Comparison of ENCODE assay signal across 23 cellular contexts in genomic region chr4:180741703-180742102, GRCh38.
"Had no signal": no experiment of that assay in that cellular context is flagged by ENCODE, and none has a peak within 500 bp of the region (broad histone marks: within the 10 kb centered on the region; RNA-seq: fewer than 3 reads in every experiment).

No MANE protein-coding gene starts in this region.

- H3K9me3 ChIP-seq: colonic mucosa, esophagus muscularis mucosa, esophagus squamous epithelium, gastrocnemius medialis, gastroesophageal sphincter, heart right ventricle had no signal

- H3K27ac ChIP-seq: colonic mucosa, coronary artery, dorsolateral prefrontal cortex, epithelial cell of prostate, esophagus muscularis mucosa, esophagus squamous epithelium, foreskin keratinocyte, gastrocnemius medialis, gastroesophageal sphincter, heart left ventricle, heart right ventricle had no signal

- H3K27me3 ChIP-seq: colonic mucosa, dorsolateral prefrontal cortex, esophagus muscularis mucosa, esophagus squamous epithelium, foreskin keratinocyte, gastrocnemius medialis, gastroesophageal sphincter, heart left ventricle, heart right ventricle had no signal

- H3K4me3 ChIP-seq: colonic mucosa, coronary artery, dorsolateral prefrontal cortex, esophagus muscularis mucosa, esophagus squamous epithelium, gastrocnemius medialis, gastroesophageal sphincter, heart left ventricle, heart right ventricle had no signal

- H3K36me3 ChIP-seq: colonic mucosa, esophagus muscularis mucosa, esophagus squamous epithelium, gastrocnemius medialis, gastroesophageal sphincter, heart left ventricle, heart right ventricle had no signal

- DNase-seq: colonic mucosa; cortex of kidney; dermis blood vessel endothelial cell; dorsolateral prefrontal cortex; effector CD4-positive, alpha-beta T cell; effector CD8-positive, alpha-beta T cell; effector memory CD4-positive, alpha-beta T cell; effector memory CD8-positive, alpha-beta T cell; endodermal cell; erythroblast; esophagus squamous epithelium; foreskin fibroblast; foreskin keratinocyte; foreskin melanocyte; gastrocnemius medialis; glutamatergic neuron; head of caudate nucleus; heart left ventricle; heart right ventricle had no signal
